Comparison of ENCODE assay signal across 13 cellular contexts in the genomic region with DNA sequence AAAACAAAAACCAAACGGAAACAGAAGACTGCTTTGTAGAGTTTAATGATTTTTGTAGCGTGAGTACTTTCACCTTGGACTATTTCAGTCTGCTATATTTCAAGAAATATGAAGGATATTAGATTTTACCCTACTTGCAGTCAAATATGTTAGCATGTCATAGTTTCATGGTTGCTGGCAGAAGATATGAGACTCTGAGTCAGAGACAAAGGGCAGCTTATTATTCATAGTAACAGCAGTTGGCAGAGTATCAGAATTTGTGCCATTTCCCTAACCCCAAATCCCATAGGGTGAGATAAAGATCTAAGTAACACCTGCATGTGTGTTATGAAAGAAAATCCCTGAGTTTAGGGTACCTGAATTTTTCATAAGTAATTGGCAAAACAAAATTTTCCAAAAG.
DNase-seq lines count a peak whose midpoint lies in the region; ATAC-seq and TF ChIP-seq lines count a peak whose summit lies in the region.
"Had no signal": no experiment of that assay in that cellular context is flagged by ENCODE, and none has a peak within 500 bp of the region (broad histone marks: within the 10 kb centered on the region; RNA-seq: fewer than 3 reads in every experiment).

No MANE protein-coding gene starts in this region.

- H3K9me3 Mint-ChIP-seq in HFFc6: peaks cover 37% of the 10 kb centered on the region

- TF ChIP-seq POLR2A in erythroblast (IDR thresholded peaks at IDR 0.05; ENCODE audit: low read length): no peak

- peak; percentile 39 for ATAC-seq in GM19351 (IDR thresholded peaks at IDR 0.05; ENCODE audit: unreplicated experiment)

- H3K36me3 ChIP-seq in adipocyte (ENCODE audit: control insufficient read depth, insufficient read depth, low read length, severe bottlenecking): no peaks in the 10 kb centered on the region

- no peaks in the 10 kb centered on the region for H3K36me3 Mint-ChIP-seq in HFFc6 (ENCODE audit: low read depth)

- H3K27ac Mint-ChIP-seq in HFFc6: no peak overlapping the region
- H3K27ac Mint-ChIP-seq: CD4-positive, alpha-beta T cell; T-helper 2 cell treated with Interferon-gamma antibody and Interleukin-4, amounts not matched to agents 5 μg/mL and 100 μg/mL, for 36 hours had no signal

- DNase-seq in KBM-7 (peak; percentile 17), adipocyte (ENCODE audit: low read depth) (peak; percentile 45), kidney tubule cell (ENCODE audit: low spot score) (peak; percentile 46), erythroblast (lab: John Stamatoyannopoulos, UW) (no peak), HFFc6 (no peak)
- no peak for DNase-seq in NK-92 treated with Interleukin-12 subunit alpha and Interleukin-12 subunit beta, amount 100 ng/mL, for 24 hours (lab: John Stamatoyannopoulos, UW)
- no peak for DNase-seq in stimulated activated CD4-positive, alpha-beta T cell treated with anti-CD3 and anti-CD28 coated beads, Interleukin-4, amount 100 ng/mL, for 24 hours
- DNase-seq: CD4-positive, alpha-beta T cell; mesenchymal stem cell; NCI-H1436; trophoblast cell had no signal

- H3K4me3 Mint-ChIP-seq in HFFc6: no peak overlapping the region
- H3K4me3 Mint-ChIP-seq: CD4-positive, alpha-beta T cell; T-helper 2 cell treated with Interferon-gamma antibody and Interleukin-4, amounts not matched to agents 5 μg/mL and 100 μg/mL, for 36 hours had no signal

- H3K4me3 ChIP-seq in adipocyte (ENCODE audit: low read length): no peak overlapping the region

- H3K27me3 ChIP-seq in adipocyte (replicated peaks; ENCODE audit: control insufficient read depth, insufficient read depth, low read length): no peaks in the 10 kb centered on the region

- no peaks in the 10 kb centered on the region for H3K9me3 ChIP-seq in adipocyte (ENCODE audit: control insufficient read depth, low read length)

- H3K9ac ChIP-seq in adipocyte (ENCODE audit: low read length): no peak overlapping the region

- H3K4me1 ChIP-seq in adipocyte (ENCODE audit: control insufficient read depth, insufficient read depth, low read length): no peaks in the 10 kb centered on the region

- H3K27me3 Mint-ChIP-seq in HFFc6 (ENCODE audit: insufficient read depth): peaks cover 2% of the 10 kb centered on the region; the same call in 1 of the 2 replicates
- H3K27me3 Mint-ChIP-seq: CD4-positive, alpha-beta T cell had no signal

- no peak for TF ChIP-seq CTCF in HFFc6 (IDR thresholded peaks at IDR 0.05)

- H3K4me1 Mint-ChIP-seq in HFFc6 (ENCODE audit: low read depth): no peaks in the 10 kb centered on the region

- in situ Hi-C loops in KBM-7 (cut with MboI; ENCODE audit: low pct_unique_long_range_greater_than_20kb, low sequenced_read_pairs): no loop called here

Comparison
In these comparisons a context has a peak if more than half of its experiments do, and no peak if none do; other contexts are left out.
1. DNase-seq: peak in KBM-7 (single experiment), adipocyte (single experiment) and kidney tubule cell (single experiment); none in NK-92 treated with Interleukin-12 subunit alpha and Interleukin-12 subunit beta, amount 100 ng/mL, for 24 hours (single experiment), erythroblast (0 of 2), stimulated activated CD4-positive, alpha-beta T cell treated with anti-CD3 and anti-CD28 coated beads, Interleukin-4, amount 100 ng/mL, for 24 hours (single experiment) and HFFc6 (single experiment).